8 cellular contexts compared by ENCODE assay signal in the genomic region with DNA sequence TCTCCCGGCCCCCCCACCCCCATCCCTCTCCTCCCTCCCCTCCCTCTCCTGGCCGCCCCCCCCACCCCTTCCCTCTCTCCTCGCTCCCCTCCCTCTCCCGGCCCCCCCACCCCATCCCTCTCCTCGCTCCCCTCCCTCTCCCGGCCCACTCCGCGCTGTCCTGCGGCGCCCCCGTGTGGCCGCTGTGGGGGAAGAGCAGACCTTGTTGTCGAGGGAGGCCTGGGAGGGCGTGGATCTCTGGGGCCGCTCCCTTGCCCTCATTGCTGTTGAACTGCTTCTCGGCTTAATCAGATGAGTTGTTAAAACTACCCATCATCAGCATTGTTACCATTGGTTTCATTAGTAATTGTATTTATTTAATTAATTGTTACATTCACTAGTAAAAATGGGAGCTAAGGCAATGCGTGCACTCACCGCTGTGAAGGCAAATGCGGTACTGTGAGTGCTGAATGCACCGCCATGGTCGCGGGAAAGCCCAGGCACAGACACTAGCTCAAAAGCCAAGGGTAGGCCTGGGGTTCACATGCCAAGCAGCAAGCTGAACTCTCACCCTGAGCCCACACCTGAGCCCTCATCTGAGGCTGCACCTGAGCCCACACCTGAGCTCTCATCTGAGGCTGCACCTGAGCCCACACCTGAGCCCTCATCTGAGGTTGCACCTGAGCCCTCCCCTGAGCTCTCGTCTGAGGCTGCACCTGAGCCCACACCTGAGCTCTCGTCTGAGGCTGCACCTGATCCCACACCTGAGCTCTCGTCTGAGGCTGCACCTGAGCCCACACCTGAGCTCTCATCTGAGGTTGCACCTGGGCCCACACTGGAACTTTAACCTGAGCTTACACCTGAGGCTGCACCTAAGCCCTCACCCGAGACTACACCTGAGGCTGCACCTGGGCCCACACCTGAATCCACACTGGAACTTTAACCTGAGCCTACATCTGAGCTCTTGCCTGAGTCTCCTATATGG.
DNase-seq lines count a peak whose midpoint lies in the region; ATAC-seq and TF ChIP-seq lines count a peak whose summit lies in the region.

No MANE protein-coding gene starts in this region.

- no peaks in the 10 kb centered on the region for H3K36me3 ChIP-seq in GM06990 (ENCODE audit: control insufficient read depth, insufficient read depth, low read length)

- H3K27me3 ChIP-seq in GM06990 (replicated peaks; ENCODE audit: control insufficient read depth, insufficient read depth, low read length), result no peaks in the 10 kb centered on the region

- ATAC-seq in HG03342 (IDR thresholded peaks at IDR 0.05; ENCODE audit: unreplicated experiment), result no peak
- no peak for ATAC-seq in GM18511 (IDR thresholded peaks at IDR 0.05; ENCODE audit: unreplicated experiment)

- peak; percentile 68 for DNase-seq in GM06990 (ENCODE audit: extremely low read depth, insufficient read length)
- DNase-seq in NCI-H1092 treated with DMSO at 0.1 percent for 48 hours (lab: John Stamatoyannopoulos, UW), result peak; percentile 48
- peak; percentile 14 for DNase-seq in T1000 (lab: John Stamatoyannopoulos, UW)
- peak in 46 of 58 donors; percentile 23 to 80 (median 51) for DNase-seq in anterior cingulate cortex (lab: John Stamatoyannopoulos, UW)
- DNase-seq in hippocampal formation (lab: John Stamatoyannopoulos, UW), result peak; percentile 32 to 57
- peak; percentile 74 for DNase-seq in stimulated activated CD4-positive, alpha-beta T cell treated with anti-CD3 and anti-CD28 coated beads, Interleukin-12 subunit alpha, Interleukin-12 subunit beta, amount 100 ng/mL, for 4 hours

- H3K4me3 ChIP-seq in GM06990 (replicated peaks; ENCODE audit: low read depth, low read length), result no peak overlapping the region

- peak; percentile 86 for TF ChIP-seq CTCF in GM06990 (IDR thresholded peaks at IDR 0.05; ENCODE audit: insufficient read depth, low read length, poor library complexity, severe bottlenecking)

Comparison
In these comparisons a context has a peak if more than half of its experiments do, and no peak if none do; other contexts are left out.
1. DNase-seq: peak in every context shown above with its lines; median percentile 74 in stimulated activated CD4-positive, alpha-beta T cell treated with anti-CD3 and anti-CD28 coated beads, Interleukin-12 subunit alpha, Interleukin-12 subunit beta, amount 100 ng/mL, for 4 hours; 68 in GM06990; 51 in anterior cingulate cortex; 48 in NCI-H1092 treated with DMSO at 0.1 percent for 48 hours; 44 in hippocampal formation; 14 in T1000.